Comparison of ENCODE assay signal across 9 cellular contexts in the genomic region with DNA sequence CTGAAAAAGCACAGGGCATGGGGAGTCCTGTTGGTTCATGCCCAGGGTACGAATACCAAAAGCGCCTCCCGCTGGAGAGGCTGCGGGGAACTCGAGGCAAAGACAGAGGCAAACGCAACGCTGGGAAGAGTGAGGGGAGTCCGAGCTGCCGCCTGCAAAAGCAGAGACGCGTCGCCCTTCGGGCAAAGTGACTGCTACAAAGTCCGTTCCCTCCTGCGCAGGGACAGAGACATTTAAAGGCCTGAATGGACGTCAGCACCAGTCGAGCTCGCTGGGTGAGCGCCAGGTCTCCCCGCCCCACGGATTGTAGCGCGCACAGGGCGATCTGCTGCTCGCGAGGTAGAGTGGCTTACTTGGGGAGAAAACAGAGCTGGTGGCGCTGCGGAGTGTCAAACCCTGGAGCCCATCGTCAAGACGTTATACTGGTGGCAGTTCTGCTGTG.
DNase-seq lines count a peak whose midpoint lies in the region; TF ChIP-seq lines count a peak whose summit lies in the region.
"Had no signal": no experiment of that assay in that cellular context is flagged by ENCODE, and none has a peak within 500 bp of the region (broad histone marks: within the 10 kb centered on the region; RNA-seq: fewer than 3 reads in every experiment).

No MANE protein-coding gene starts in this region.

- peak overlapping the region; percentile 16 for H4K8ac ChIP-seq in mesenchymal stem cell (ENCODE audit: low read length)

- POLR2A ChIA-PET in Caco-2 (lab: Charles Lee): no interaction called here

- H3K14ac ChIP-seq in mesenchymal stem cell (ENCODE audit: low read length in 2 of 2): no peak overlapping the region

- H3K9me3 ChIP-seq in duodenal mucosa (ENCODE audit: control insufficient read depth in 1 of 2, low read length in 2 of 2) (no peaks in the 10 kb centered on the region), mesenchymal stem cell (ENCODE audit: control insufficient read depth, low read length) (no peaks in the 10 kb centered on the region), ovary (no peaks in the 10 kb centered on the region), Caco-2 (0 out of 2 replicates have a peak, but pooled peaks cover 6% of the 10 kb centered on the region)

- no peak for TF ChIP-seq EP300 in ovary (IDR thresholded peaks at IDR 0.05)

- BruUV-seq in Caco-2 (replicated peaks; lab: Mats Ljungman, UMichigan): no TSS peak

- DNase-seq in NCI-H2227 (lab: John Stamatoyannopoulos, UW; ENCODE audit: unreplicated experiment) (peak; percentile 34), NCI-H2227 treated with DMSO at 0.1 percent for 48 hours (lab: John Stamatoyannopoulos, UW) (no peak), mesenchymal stem cell (peak; percentile 37), type B pancreatic cell (ENCODE audit: extremely low spot score, unreplicated experiment) (peak; percentile 70), ovary (no peak), epidermal melanocyte (ENCODE audit: insufficient read length, low spot score) (no peak), Caco-2 (no peak)

- H3K27me3 ChIP-seq in duodenal mucosa (ENCODE audit: control insufficient read depth in 1 of 2, insufficient read depth in 2 of 2, low read length in 2 of 2) (peaks cover 14 to 22% of the 10 kb centered on the region in 2 donors), mesenchymal stem cell (ENCODE audit: control insufficient read depth in 1 of 2, insufficient read depth in 1 of 2, low read length in 2 of 2) (peaks cover 15 to 58% of the 10 kb centered on the region in 2 experiments), ovary (no peaks in the 10 kb centered on the region), Caco-2 (replicated peaks; ENCODE audit: control insufficient read depth, insufficient read depth, low read length) (no peaks in the 10 kb centered on the region)

- no peak overlapping the region for H2AFZ ChIP-seq in mesenchymal stem cell (ENCODE audit: low read depth, low read length)

- H3K36me3 Mint-ChIP-seq in type B pancreatic cell (no peaks in the 10 kb centered on the region), Caco-2 (ENCODE audit: insufficient read depth, unreplicated experiment) (no peaks in the 10 kb centered on the region)
- H3K36me3 Mint-ChIP-seq: natural killer cell treated with Interleukin-12 subunit alpha and Interleukin-12 subunit beta and Interleukin-15 and Interleukin-18, amount 100 ng/mL, for 72 hours had no signal

- H3K27ac Mint-ChIP-seq in type B pancreatic cell: no peak overlapping the region
- H3K27ac Mint-ChIP-seq in Caco-2 (ENCODE audit: unreplicated experiment): no peak overlapping the region
- H3K27ac Mint-ChIP-seq: natural killer cell treated with Interleukin-12 subunit alpha and Interleukin-12 subunit beta and Interleukin-15 and Interleukin-18, amount 100 ng/mL, for 72 hours had no signal

- no peak overlapping the region for H3K4me3 Mint-ChIP-seq in type B pancreatic cell
- no peak overlapping the region for H3K4me3 Mint-ChIP-seq in Caco-2 (ENCODE audit: unreplicated experiment)
- H3K4me3 Mint-ChIP-seq: natural killer cell treated with Interleukin-12 subunit alpha and Interleukin-12 subunit beta and Interleukin-15 and Interleukin-18, amount 100 ng/mL, for 72 hours had no signal

- H3K9me3 Mint-ChIP-seq in type B pancreatic cell (no peaks in the 10 kb centered on the region), Caco-2 (ENCODE audit: unreplicated experiment) (no peaks in the 10 kb centered on the region)

- peaks cover 39% of the 10 kb centered on the region for H3K27me3 Mint-ChIP-seq in type B pancreatic cell
- H3K27me3 Mint-ChIP-seq in Caco-2 (ENCODE audit: insufficient read depth, unreplicated experiment): peaks cover 5% of the 10 kb centered on the region

- H3K79me1 ChIP-seq in mesenchymal stem cell (replicated peaks; ENCODE audit: low read length, poor library complexity, severe bottlenecking): no peaks in the 10 kb centered on the region

- H3K9ac ChIP-seq in duodenal mucosa (ENCODE audit: low read depth in 1 of 2, low read length in 2 of 2) (no peak overlapping the region), mesenchymal stem cell (ENCODE audit: low read length) (no peak overlapping the region)

- H3K4ac ChIP-seq in mesenchymal stem cell (ENCODE audit: low read depth in 1 of 2, low read length in 2 of 2): no peak overlapping the region

- H3K4me3 ChIP-seq in duodenal mucosa (ENCODE audit: low read depth in 1 of 2, low read length in 2 of 2): peak overlapping the region; percentile 8 to 43
- H3K4me3 ChIP-seq in mesenchymal stem cell (ENCODE audit: insufficient read depth in 1 of 2, low read depth in 1 of 2, low read length in 2 of 2): peak overlapping the region; percentile 56 to 67
- H3K4me3 ChIP-seq in ovary: no peak overlapping the region
- H3K4me3 ChIP-seq in Caco-2 (ENCODE audit: low read depth, low read length): no peak overlapping the region

- no peak overlapping the region for H2BK5ac ChIP-seq in mesenchymal stem cell (ENCODE audit: low read depth, low read length, poor library complexity, severe bottlenecking)

- TF ChIP-seq POLR2A in ovary (IDR thresholded peaks at IDR 0.05): no peak

- H3K27ac ChIP-seq in duodenal mucosa (ENCODE audit: low read depth, low read length): no peak overlapping the region
- no peak overlapping the region for H3K27ac ChIP-seq in mesenchymal stem cell (ENCODE audit: low read length, poor library complexity, severe bottlenecking)
- H3K27ac ChIP-seq in ovary: no peak overlapping the region

- H2AK5ac ChIP-seq in mesenchymal stem cell (ENCODE audit: low read length, severe bottlenecking): no peak overlapping the region

- H3K4me1 Mint-ChIP-seq in type B pancreatic cell (ENCODE audit: unreplicated experiment) (peaks cover 9% of the 10 kb centered on the region), Caco-2 (ENCODE audit: low read depth, unreplicated experiment) (no peaks in the 10 kb centered on the region)

- intact Hi-C loops in ovary (cut with DNase I) (no loop called here), Caco-2 (cut with micrococcal nuclease; ENCODE audit: unreplicated experiment) (no loop called here)

- H3K23ac ChIP-seq in mesenchymal stem cell (ENCODE audit: low read length in 2 of 2): peak overlapping the region in 1 of 2 experiments; percentile 31

- H3K36me3 ChIP-seq in duodenal mucosa (ENCODE audit: control insufficient read depth in 1 of 2, insufficient read depth in 2 of 2, low read length in 2 of 2): no peaks in the 10 kb centered on the region
- H3K36me3 ChIP-seq in mesenchymal stem cell (ENCODE audit: control insufficient read depth in 1 of 2, insufficient read depth in 2 of 2, low read depth in 1 of 2, low read length in 2 of 2): no peaks in the 10 kb centered on the region
- no peaks in the 10 kb centered on the region for H3K36me3 ChIP-seq in ovary
- no peaks in the 10 kb centered on the region for H3K36me3 ChIP-seq in Caco-2 (ENCODE audit: control insufficient read depth, insufficient read depth, low read length)

- CTCF ChIA-PET in Caco-2 (lab: Charles Lee): no interaction called here

- H3K4me1 ChIP-seq in duodenal mucosa (ENCODE audit: control insufficient read depth in 1 of 2, insufficient read depth in 2 of 2, low read length in 2 of 2) (peaks cover 9% of the 10 kb centered on the region in 2 donors), mesenchymal stem cell (ENCODE audit: control insufficient read depth, insufficient read depth, low read depth, low read length) (peaks cover 15% of the 10 kb centered on the region), ovary (ENCODE audit: insufficient read depth) (peaks cover 3% of the 10 kb centered on the region), Caco-2 (no peaks in the 10 kb centered on the region)

- 1% methylated on average over 30 of the region's 30 CpGs for WGBS in mesenchymal stem cell
- WGBS in ovary, 3 donors: 1 to 4% (median 1%) methylated on average over 30 of the region's 30 CpGs

- peak overlapping the region; percentile 98 for H3K4me2 ChIP-seq in mesenchymal stem cell (ENCODE audit: low read length, poor library complexity, severe bottlenecking)

- H2BK12ac ChIP-seq in mesenchymal stem cell (ENCODE audit: low read length in 2 of 2): no peak overlapping the region

- H2BK15ac ChIP-seq in mesenchymal stem cell (ENCODE audit: low read depth, poor library complexity, severe bottlenecking): no peak overlapping the region

- TF ChIP-seq CTCF in type B pancreatic cell (conservative IDR thresholded peaks at IDR 0.05) (no peak), ovary (IDR thresholded peaks at IDR 0.05) (no peak), Caco-2 (IDR thresholded peaks at IDR 0.05; ENCODE audit: insufficient read depth in 1 of 2, low read depth in 1 of 2, low read length in 1 of 2, severe bottlenecking in 1 of 2, unreplicated experiment in 1 of 2) (no peak)

- H4K91ac ChIP-seq in mesenchymal stem cell (ENCODE audit: low read length): no peak overlapping the region

- H2BK120ac ChIP-seq in mesenchymal stem cell (ENCODE audit: low read depth, low read length): no peak overlapping the region

- no peak overlapping the region for H3K18ac ChIP-seq in mesenchymal stem cell (ENCODE audit: low read depth in 1 of 2, low read length in 2 of 2)

Comparison
In these comparisons a context has a peak if more than half of its experiments do, and no peak if none do; other contexts are left out.
1. DNase-seq: peak in NCI-H2227 (single experiment), mesenchymal stem cell (single experiment) and type B pancreatic cell (single experiment); none in NCI-H2227 treated with DMSO at 0.1 percent for 48 hours (single experiment), ovary (0 of 5), epidermal melanocyte (single experiment) and Caco-2 (0 of 2).
2. H3K4me3 ChIP-seq: peak in duodenal mucosa (2 of 2) and mesenchymal stem cell (2 of 2); none in ovary (single experiment) and Caco-2 (single experiment).